18 cellular contexts compared by ENCODE assay signal in genomic region chr2:70081221-70081620, GRCh38. TPM values are rescaled to one million over a fixed set of nuclear protein-coding genes. Genes with fewer than 3 reads are reported as not detected.
DNase-seq lines count a peak whose midpoint lies in the region; ATAC-seq and TF ChIP-seq lines count a peak whose summit lies in the region.
"Had no signal": no experiment of that assay in that cellular context is flagged by ENCODE, and none has a peak within 500 bp of the region (broad histone marks: within the 10 kb centered on the region; RNA-seq: fewer than 3 reads in every experiment).

No MANE protein-coding gene starts in this region.

- POLR2A ChIA-PET in HCT116 (lab: Charles Lee), result no interaction called here

- ATAC-seq in HCT116 (no peak), HG03159 (IDR thresholded peaks at IDR 0.05; ENCODE audit: unreplicated experiment) (no peak), GM18498 (IDR thresholded peaks at IDR 0.05; ENCODE audit: unreplicated experiment) (no peak), HG03521 (IDR thresholded peaks at IDR 0.05; ENCODE audit: unreplicated experiment) (no peak)
- no peak for ATAC-seq in natural killer cell treated with Interleukin-12 subunit alpha and Interleukin-12 subunit beta and Interleukin-15 and Interleukin-18, amount 100 ng/mL, for 72 hours
- ATAC-seq: left lobe of liver, right lobe of liver had no signal

- H3K4me1 ChIP-seq in HCT116 (ENCODE audit: control insufficient read depth in 1 of 2, insufficient read depth in 2 of 2, low read length in 2 of 2), result peaks cover 32 to 48% of the 10 kb centered on the region in 2 experiments

- RAD21 ChIA-PET in HCT116 (lab: Charles Lee; ENCODE audit: low non-redundant PET in 1 of 2, low total read pairs in 2 of 2, uncharacterized antibody in 2 of 2, unreplicated experiment in 2 of 2), result no interaction called here

- H3K4me3 Mint-ChIP-seq in CD14-positive monocyte (no peak overlapping the region), chondrocyte (ENCODE audit: unreplicated experiment) (no peak overlapping the region)
- H3K4me3 Mint-ChIP-seq in natural killer cell treated with Interleukin-12 subunit alpha and Interleukin-12 subunit beta and Interleukin-15 and Interleukin-18, amount 100 ng/mL, for 72 hours, result no peak overlapping the region
- H3K4me3 Mint-ChIP-seq: activated B cell treated with CpG ODN at 0.5 μM for 24 hours had no signal

- CTCF ChIA-PET in HCT116 (lab: Charles Lee), result interaction anchor here (0.8 kb wide), 1 partner anchor 10 kb away, joined by 4 read pairs; no protein-coding TSS in a partner anchor

- no TSS peak for BruUV-seq in HCT116 (replicated peaks; lab: Mats Ljungman, UMichigan)

- peak overlapping the region; percentile 15; the same call in 1 of the 2 replicates for H3K27ac ChIP-seq in HCT116 (ENCODE audit: low read depth, low read length)
- H3K27ac ChIP-seq: KMS-11, right lobe of liver had no signal

- H3K4me2 ChIP-seq in HCT116 (ENCODE audit: low read length), result no peak overlapping the region
- H3K4me2 ChIP-seq: KMS-11 had no signal

- H4K20me1 ChIP-seq in HCT116 (ENCODE audit: insufficient read depth), result no peaks in the 10 kb centered on the region

- no peaks in the 10 kb centered on the region for H3K9me3 ChIP-seq in HCT116 (ENCODE audit: control insufficient read depth in 1 of 2, insufficient read depth in 1 of 2, low read depth in 1 of 2, low read length in 2 of 2)
- H3K9me3 ChIP-seq: right lobe of liver had no signal

- TF ChIP-seq POLR2A in HCT116 (IDR thresholded peaks at IDR 0.05; ENCODE audit: borderline replicate concordance, extremely low read depth, insufficient read depth, insufficient read length), result no peak

- peaks cover 20 to 31% of the 10 kb centered on the region in 2 experiments for H3K36me3 ChIP-seq in HCT116 (ENCODE audit: control insufficient read depth in 1 of 2, insufficient read depth in 2 of 2, low read length in 2 of 2)

- no peaks in the 10 kb centered on the region for H3K27me3 ChIP-seq in HCT116 (ENCODE audit: insufficient read depth, low read length)
- H3K27me3 ChIP-seq: right lobe of liver had no signal

- DNase-seq in CD14-positive monocyte (ENCODE audit: low spot score) (no peak), HCT116 (ENCODE audit: low read depth, low spot score) (no peak), chondrocyte (ENCODE audit: low spot score) (peak; percentile 13), DMS79 (lab: John Stamatoyannopoulos, UW) (no peak)
- no peak for DNase-seq in natural killer cell treated with Interleukin-12 subunit alpha and Interleukin-12 subunit beta and Interleukin-15 and Interleukin-18, amount 100 ng/mL, for 72 hours (ENCODE audit: low spot score)
- DNase-seq: activated B cell treated with CpG ODN at 0.5 μM for 24 hours, erythroblast, HCEC 1CT, NCI-H1092 treated with DMSO at 0.1 percent for 48 hours, NCI-H526 treated with DMSO at 0.1 percent for 48 hours, SHP77 had no signal

- H3K36me3 Mint-ChIP-seq in CD14-positive monocyte (peaks cover 53 to 74% of the 10 kb centered on the region in 2 donors), chondrocyte (ENCODE audit: low read depth) (peaks cover 16% of the 10 kb centered on the region)
- peaks cover 28% of the 10 kb centered on the region for H3K36me3 Mint-ChIP-seq in natural killer cell treated with Interleukin-12 subunit alpha and Interleukin-12 subunit beta and Interleukin-15 and Interleukin-18, amount 100 ng/mL, for 72 hours

- TF ChIP-seq RAD21 in HCT116 (IDR thresholded peaks at IDR 0.05; ENCODE audit: low read depth), result no peak

- H3K4me1 Mint-ChIP-seq in CD14-positive monocyte (peaks cover 59% of the 10 kb centered on the region), chondrocyte (ENCODE audit: low read depth) (peaks cover 21% of the 10 kb centered on the region)
- H3K4me1 Mint-ChIP-seq in natural killer cell treated with Interleukin-12 subunit alpha and Interleukin-12 subunit beta and Interleukin-15 and Interleukin-18, amount 100 ng/mL, for 72 hours (ENCODE audit: low read depth in 2 of 2), result peaks cover 46 to 59% of the 10 kb centered on the region in 2 donors

- H3K4me3 ChIP-seq in HCT116 (replicated peaks in 1 of 2; ENCODE audit: low read depth in 1 of 2, low read length in 2 of 2), result no peak overlapping the region
- H3K4me3 ChIP-seq: right lobe of liver had no signal

- no peaks in the 10 kb centered on the region for H3K9me2 ChIP-seq in HCT116 (ENCODE audit: insufficient read depth)

- H3K27me3 Mint-ChIP-seq in CD14-positive monocyte (ENCODE audit: low read depth in 3 of 3), result no peaks in the 10 kb centered on the region
- no peaks in the 10 kb centered on the region for H3K27me3 Mint-ChIP-seq in chondrocyte (ENCODE audit: low read depth)
- H3K27me3 Mint-ChIP-seq in natural killer cell treated with Interleukin-12 subunit alpha and Interleukin-12 subunit beta and Interleukin-15 and Interleukin-18, amount 100 ng/mL, for 72 hours, result no peaks in the 10 kb centered on the region
- H3K27me3 Mint-ChIP-seq: activated B cell treated with CpG ODN at 0.5 μM for 24 hours; activated naive CD4-positive, alpha-beta T cell treated with anti-CD3 and anti-CD28 coated beads, Interleukin-2, amount 50 U/mL, for 24 hours had no signal

- peaks cover 4% of the 10 kb centered on the region; the same call in 1 of the 2 replicates for H3K79me2 ChIP-seq in HCT116 (ENCODE audit: insufficient read depth, low read length)

- H3K9me3 Mint-ChIP-seq in CD14-positive monocyte (no peaks in the 10 kb centered on the region), chondrocyte (ENCODE audit: low read depth) (no peaks in the 10 kb centered on the region)
- H3K9me3 Mint-ChIP-seq in natural killer cell treated with Interleukin-12 subunit alpha and Interleukin-12 subunit beta and Interleukin-15 and Interleukin-18, amount 100 ng/mL, for 72 hours, result no peaks in the 10 kb centered on the region
- H3K9me3 Mint-ChIP-seq: activated B cell treated with CpG ODN at 0.5 μM for 24 hours; activated naive CD4-positive, alpha-beta T cell treated with anti-CD3 and anti-CD28 coated beads, Interleukin-2, amount 50 U/mL, for 24 hours had no signal

- H2AFZ ChIP-seq in HCT116 (ENCODE audit: low read depth, low read length, poor library complexity, severe bottlenecking), result no peak overlapping the region

- H3K27ac Mint-ChIP-seq in CD14-positive monocyte (peak overlapping the region; percentile 46 to 86 (median 78)), chondrocyte (ENCODE audit: unreplicated experiment) (no peak overlapping the region)
- peak overlapping the region; percentile 32 to 58 for H3K27ac Mint-ChIP-seq in natural killer cell treated with Interleukin-12 subunit alpha and Interleukin-12 subunit beta and Interleukin-15 and Interleukin-18, amount 100 ng/mL, for 72 hours

- no peak for TF ChIP-seq CTCF in CD14-positive monocyte (IDR thresholded peaks at IDR 0.05)
- TF ChIP-seq CTCF in HCT116 (IDR thresholded peaks at IDR 0.05 in 2 of 3, conservative IDR thresholded peaks at IDR 0.05 in 1 of 3; ENCODE audit: borderline replicate concordance in 1 of 3, insufficient read depth in 1 of 3, low read depth in 2 of 3, low read length in 2 of 3), result no peak
- no peak for TF ChIP-seq CTCF in chondrocyte (IDR thresholded peaks at IDR 0.05)

- intact Hi-C loops in CD14-positive monocyte (cut with micrococcal nuclease), result loop anchor here in 1 of 2 donors (10.0 kb wide), 1 partner anchor 214 kb away; the partner anchor contains the start of gene SNRPG
- intact Hi-C loops in HCT116 (cut with micrococcal nuclease), result no loop called here

- no peak overlapping the region for H3K9ac ChIP-seq in HCT116 (ENCODE audit: low read length)
- H3K9ac ChIP-seq: KMS-11 had no signal

TF ChIP-seq in HCT116, 20 proteins besides CTCF, POLR2A, EP300 and RAD21 (continues in another document):
- no peak for TF ChIP-seq POLR2AphosphoS5 (IDR thresholded peaks at IDR 0.05; ENCODE audit: low read depth, low read length)
- no peak for TF ChIP-seq CEBPB (IDR thresholded peaks at IDR 0.05; ENCODE audit: low read depth)
- no peak for TF ChIP-seq CBX3 (IDR thresholded peaks at IDR 0.05; ENCODE audit: low read depth)
- TF ChIP-seq FOSL1 (IDR thresholded peaks at IDR 0.05; ENCODE audit: low read depth), result no peak
- TF ChIP-seq SRF (IDR thresholded peaks at IDR 0.05; ENCODE audit: low read depth), result no peak
- TF ChIP-seq EZH2 (IDR thresholded peaks at IDR 0.05), result no peak
- TF ChIP-seq EZH2phosphoT487 (IDR thresholded peaks at IDR 0.05; ENCODE audit: borderline replicate concordance), result no peak
- TF ChIP-seq, protein P1, sequence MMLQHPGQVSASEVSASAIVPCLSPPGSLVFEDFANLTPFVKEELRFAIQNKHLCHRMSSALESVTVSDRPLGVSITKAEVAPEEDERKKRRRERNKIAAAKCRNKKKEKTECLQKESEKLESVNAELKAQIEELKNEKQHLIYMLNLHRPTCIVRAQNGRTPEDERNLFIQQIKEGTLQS (IDR thresholded peaks at IDR 0.05), result no peak
- no peak for TF ChIP-seq ELF1 (IDR thresholded peaks at IDR 0.05; ENCODE audit: borderline replicate concordance, low read depth)
- TF ChIP-seq SIN3A (IDR thresholded peaks at IDR 0.05; ENCODE audit: low read depth), result no peak

RNA-seq across cellular contexts. Expression of gene PCBP1, which starts 6.1 kb away (rescaled TPM):
- polyA plus RNA-seq in CD14-positive monocyte, result 100 to 1,000 TPM; 178 to 194 TPM
- total RNA-seq in HCT116 (2021; ENCODE audit: unreplicated experiment), result 256 TPM
- 225 and 232 TPM in 2 replicates for polyA plus RNA-seq in HCT116 (2012)
- 220 to 240 TPM (median 221 TPM) in 3 replicates for total RNA-seq in chondrocyte
- total RNA-seq in natural killer cell treated with Interleukin-12 subunit alpha and Interleukin-12 subunit beta and Interleukin-15 and Interleukin-18, amount 100 ng/mL, for 72 hours, result 100 to 1,000 TPM; 357 to 363 TPM
